ENCODE assay signal across 14 cellular contexts in genomic region chr11:123597859-123598258, GRCh38. TPM values are rescaled to one million over a fixed set of nuclear protein-coding genes. Genes with fewer than 3 reads are reported as not detected.
"Had no signal": no experiment of that assay in that cellular context is flagged by ENCODE, and none has a peak within 500 bp of the region (broad histone marks: within the 10 kb centered on the region; RNA-seq: fewer than 3 reads in every experiment).

No MANE protein-coding gene starts in this region.

- H3K27me3 ChIP-seq: dorsolateral prefrontal cortex, gastrocnemius medialis, pancreas, upper lobe of left lung had no signal

- H3K4me1 ChIP-seq: pancreas, upper lobe of left lung had no signal

- H3K36me3 ChIP-seq: pancreas, upper lobe of left lung had no signal

- FAIRE-seq: endometrium, pancreas had no signal

- ATAC-seq: gastrocnemius medialis, pancreas had no signal

- H3K9me3 Mint-ChIP-seq: activated CD4-positive, alpha-beta memory T cell treated with anti-CD3 and anti-CD28 coated beads for 36 hours; stimulated activated naive CD8-positive, alpha-beta T cell treated with anti-CD3 and anti-CD28 coated beads, Interleukin-15, Interleukin-2, amounts not matched to agents 100 ng/mL and 50 ng/mL, for 24 hours; T-helper 2 cell treated with Interferon-gamma antibody and Interleukin-4, amounts not matched to agents 5 μg/mL and 100 μg/mL, for 36 hours had no signal

- H3K4me3 ChIP-seq: dorsolateral prefrontal cortex, gastrocnemius medialis, pancreas, upper lobe of left lung had no signal

- H3K27ac ChIP-seq: dorsolateral prefrontal cortex, gastrocnemius medialis, pancreas, upper lobe of left lung had no signal

- H3K4me3 Mint-ChIP-seq: activated CD4-positive, alpha-beta memory T cell treated with anti-CD3 and anti-CD28 coated beads for 36 hours; activated naive CD8-positive, alpha-beta T cell; stimulated activated naive CD8-positive, alpha-beta T cell treated with anti-CD3 and anti-CD28 coated beads, Interleukin-15, Interleukin-2, amounts not matched to agents 100 ng/mL and 50 ng/mL, for 24 hours; T-helper 2 cell treated with Interferon-gamma antibody and Interleukin-4, amounts not matched to agents 5 μg/mL and 100 μg/mL, for 36 hours had no signal

- DNase-seq: activated CD4-positive, alpha-beta memory T cell treated with anti-CD3 and anti-CD28 coated beads for 36 hours; activated gamma-delta T cell; activated T-cell treated with anti-CD3 and anti-CD28 coated beads, Interleukin-2, amount 50 U/mL, for 48 hours; amygdala; dorsolateral prefrontal cortex; gastrocnemius medialis; pancreas; stimulated activated CD4-positive, alpha-beta T cell treated with anti-CD3 and anti-CD28 coated beads, Interleukin-4, amount 100 ng/mL, for 1 hour; stimulated activated CD8-positive, alpha-beta memory T cell treated with anti-CD3 and anti-CD28 coated beads, Interleukin-4, amount 100 ng/mL, for 48 hours; upper lobe of left lung had no signal

- H3K27ac Mint-ChIP-seq: activated CD4-positive, alpha-beta memory T cell treated with anti-CD3 and anti-CD28 coated beads for 36 hours; activated naive CD8-positive, alpha-beta T cell; stimulated activated naive CD8-positive, alpha-beta T cell treated with anti-CD3 and anti-CD28 coated beads, Interleukin-15, Interleukin-2, amounts not matched to agents 100 ng/mL and 50 ng/mL, for 24 hours; T-helper 2 cell treated with Interferon-gamma antibody and Interleukin-4, amounts not matched to agents 5 μg/mL and 100 μg/mL, for 36 hours had no signal

- H3K27me3 Mint-ChIP-seq: activated CD4-positive, alpha-beta memory T cell treated with anti-CD3 and anti-CD28 coated beads for 36 hours; activated naive CD8-positive, alpha-beta T cell; stimulated activated naive CD8-positive, alpha-beta T cell treated with anti-CD3 and anti-CD28 coated beads, Interleukin-15, Interleukin-2, amounts not matched to agents 100 ng/mL and 50 ng/mL, for 24 hours had no signal

- H3K9me3 ChIP-seq: gastrocnemius medialis, pancreas, upper lobe of left lung had no signal

RNA-seq across cellular contexts. Expression of gene SCN3B, which starts 56.6 kb away (rescaled TPM):
- total RNA-seq: activated CD4-positive, alpha-beta memory T cell treated with anti-CD3 and anti-CD28 coated beads for 36 hours had no signal
